ENCODE assay signal across 8 cellular contexts in genomic region chr5:72316-73180, GRCh38. TPM values are rescaled to one million over a fixed set of nuclear protein-coding genes. Genes with fewer than 3 reads are reported as not detected.
"Had no signal": no experiment of that assay in that cellular context is flagged by ENCODE, and none has a peak within 500 bp of the region (broad histone marks: within the 10 kb centered on the region; RNA-seq: fewer than 3 reads in every experiment).

No MANE protein-coding gene starts in this region.

RNA-seq across cellular contexts. Expression of gene PLEKHG4B, which starts 19.4 kb away (rescaled TPM):
- total RNA-seq: activated CD4-positive, alpha-beta memory T cell treated with anti-CD3 and anti-CD28 coated beads for 36 hours; activated CD8-positive, alpha-beta memory T cell treated with anti-CD3 and anti-CD28 coated beads, Interleukin-2, amount 10 ng/mL, durations not matched to agents 7 days and 5 days; activated CD8-positive, alpha-beta T cell treated with anti-CD3 and anti-CD28 coated beads for 36 hours; activated T-helper 2 cell treated with anti-CD3 and anti-CD28 coated beads, Interferon-gamma antibody, Interleukin-2, Interleukin-4, amounts not matched to agents 10 μg/mL and 5 μg/mL and 100 μg/mL, durations not matched to agents 14 hours and 24 hours and 36 hours; ascending aorta; bronchial epithelial cell; T-helper 1 cell treated with Interleukin-12 subunit alpha and Interleukin-12 subunit beta and Interleukin-4 antibody, amounts not matched to agents 30 ng/mL and 1 ng/mL, for 36 hours; T-helper 2 cell treated with Interferon-gamma antibody and Interleukin-4, amounts not matched to agents 100 ng/mL and 5 ng/mL, for 36 hours had no signal
